ENCODE assay signal across 29 cellular contexts in genomic region chr12:108599948-108600701, GRCh38. TPM values are rescaled to one million over a fixed set of nuclear protein-coding genes. Genes with fewer than 3 reads are reported as not detected.
"Had no signal": no experiment of that assay in that cellular context is flagged by ENCODE, and none has a peak within 500 bp of the region (broad histone marks: within the 10 kb centered on the region; RNA-seq: fewer than 3 reads in every experiment).

No MANE protein-coding gene starts in this region.

- H3K27me3 Mint-ChIP-seq: activated B cell treated with CpG ODN at 0.5 μM for 24 hours; activated naive CD8-positive, alpha-beta T cell had no signal

- H3K4me1 Mint-ChIP-seq: activated B cell treated with CpG ODN at 0.5 μM for 24 hours had no signal

- H3K27ac ChIP-seq: gastrocnemius medialis, hepatocyte, left ventricle myocardium inferior, pancreas, prostate gland, sigmoid colon, thoracic aorta, uterus had no signal

- H3K36me3 Mint-ChIP-seq: activated naive CD8-positive, alpha-beta T cell; type B pancreatic cell had no signal

- H2AFZ ChIP-seq: hepatocyte had no signal

- H3K9me3 Mint-ChIP-seq: activated B cell treated with CpG ODN at 0.5 μM for 24 hours; nephron progenitor cell; stimulated activated effector memory CD8-positive, alpha-beta T cell treated with anti-CD3 and anti-CD28 coated beads, Interleukin-12 subunit alpha, Interleukin-12 subunit beta, amount 100 ng/mL, for 72 hours; stimulated activated naive CD8-positive, alpha-beta T cell treated with anti-CD3 and anti-CD28 coated beads, Interleukin-15, Interleukin-2, amounts not matched to agents 100 ng/mL and 50 ng/mL, for 24 hours; type B pancreatic cell had no signal

- H3K27me3 ChIP-seq: gastrocnemius medialis, hepatocyte, pancreas, sigmoid colon, uterus had no signal

- H3K36me3 ChIP-seq: gastrocnemius medialis, left ventricle myocardium inferior, pancreas, prostate gland, sigmoid colon, thoracic aorta, uterus had no signal

- DNase-seq: activated B cell treated with CpG ODN at 0.5 μM for 24 hours; activated effector memory CD4-positive, alpha-beta T cell treated with Interleukin-2 at 50 U/mL for 16 hours; activated naive CD4-positive, alpha-beta T cell treated with Interleukin-2 at 50 U/mL for 16 hours; activated T-cell treated with anti-CD3 and anti-CD28 coated beads for 4 hours; anterior cingulate cortex; dermis blood vessel endothelial cell; effector CD4-positive, alpha-beta T cell; gastrocnemius medialis; glutamatergic neuron; islet precursor cell; left ventricle myocardium inferior; nephron progenitor cell; nucleus accumbens; pancreas; retina; sigmoid colon; small intestine; stimulated activated CD4-positive, alpha-beta T cell treated with anti-CD3 and anti-CD28 coated beads, Interleukin-4, amount 100 ng/mL, for 24 hours; T-helper 9 cell; uterus had no signal

- H3K4me1 ChIP-seq: gastrocnemius medialis, left ventricle myocardium inferior, pancreas, prostate gland, sigmoid colon, uterus had no signal

- ATAC-seq: gastrocnemius medialis; pancreas; stimulated activated effector memory CD8-positive, alpha-beta T cell treated with anti-CD3 and anti-CD28 coated beads, Interleukin-12 subunit alpha, Interleukin-12 subunit beta, amount 100 ng/mL, for 72 hours had no signal

- FAIRE-seq: colon, pancreas, small intestine had no signal

- H3K9me3 ChIP-seq: gastrocnemius medialis, left ventricle myocardium inferior, pancreas, prostate gland, sigmoid colon, thoracic aorta, uterus had no signal

- H3K27ac Mint-ChIP-seq: activated B cell treated with CpG ODN at 0.5 μM for 24 hours; activated naive CD8-positive, alpha-beta T cell; stimulated activated effector memory CD8-positive, alpha-beta T cell treated with anti-CD3 and anti-CD28 coated beads, Interleukin-12 subunit alpha, Interleukin-12 subunit beta, amount 100 ng/mL, for 72 hours; stimulated activated naive CD8-positive, alpha-beta T cell treated with anti-CD3 and anti-CD28 coated beads, Interleukin-15, Interleukin-2, amounts not matched to agents 100 ng/mL and 50 ng/mL, for 24 hours; type B pancreatic cell had no signal

- H3K4me3 Mint-ChIP-seq: activated B cell treated with CpG ODN at 0.5 μM for 24 hours; activated naive CD8-positive, alpha-beta T cell; nephron progenitor cell; stimulated activated effector memory CD8-positive, alpha-beta T cell treated with anti-CD3 and anti-CD28 coated beads, Interleukin-12 subunit alpha, Interleukin-12 subunit beta, amount 100 ng/mL, for 72 hours; stimulated activated naive CD8-positive, alpha-beta T cell treated with anti-CD3 and anti-CD28 coated beads, Interleukin-15, Interleukin-2, amounts not matched to agents 100 ng/mL and 50 ng/mL, for 24 hours; type B pancreatic cell had no signal

- H3K4me3 ChIP-seq: gastrocnemius medialis, hepatocyte, left ventricle myocardium inferior, lung, pancreas, prostate gland, sigmoid colon, thoracic aorta, uterus had no signal

- H3K4me2 ChIP-seq: hepatocyte had no signal

RNA-seq across cellular contexts. Expression of gene TMEM119, which starts 2.2 kb away (rescaled TPM):
- total RNA-seq: activated B cell treated with CpG ODN at 0.5 μM for 24 hours had no signal
